In genomic region chr16:21514474-21514840, GRCh38 we compare ENCODE assay signal across 8 cellular contexts.
A peak's percentile ranks its signal among the peaks of the same experiment; 100 is the strongest.
DNase-seq lines count a peak whose midpoint lies in the region; ATAC-seq and TF ChIP-seq lines count a peak whose summit lies in the region.
"Not testable (repeated sequence)": the region's sequence is repeated elsewhere in the genome, so short reads cannot be mapped to it uniquely, and the experiment has no call there.

No MANE protein-coding gene starts in this region.

- H3K9me2 ChIP-seq in GM23338 (ENCODE audit: insufficient read depth), result not testable (repeated sequence)

- not testable (repeated sequence) for TF ChIP-seq CTCF in AG10803 (conservative IDR thresholded peaks at IDR 0.05; ENCODE audit: low read length); GM23338 (conservative IDR thresholded peaks at IDR 0.05; ENCODE audit: low read depth in 2 of 2); osteocyte (IDR thresholded peaks at IDR 0.05)

- CTCF ChIA-PET in activated naive CD4-positive, alpha-beta T cell treated with anti-CD3 and anti-CD28 coated beads for 36 hours (lab: Charles Lee), result not testable (repeated sequence)

- H2AFZ ChIP-seq in GM23338, result not testable (repeated sequence)

- H3K4me1 Mint-ChIP-seq in GM23338 (peaks cover 61% of the 10 kb centered on the region), osteocyte (ENCODE audit: unreplicated experiment) (peaks cover 82% of the 10 kb centered on the region)
- peaks cover 49% of the 10 kb centered on the region for H3K4me1 Mint-ChIP-seq in T-helper 1 cell treated with Interleukin-12 subunit alpha and Interleukin-12 subunit beta and Interleukin-4 antibody, amounts not matched to agents 30 μg/mL and 1 μg/mL, for 36 hours (ENCODE audit: low read depth)
- H3K4me1 Mint-ChIP-seq in activated naive CD4-positive, alpha-beta T cell treated with anti-CD3 and anti-CD28 coated beads for 36 hours (ENCODE audit: low read depth), result peaks cover 63% of the 10 kb centered on the region
- H3K4me1 Mint-ChIP-seq in effector memory CD8-positive, alpha-beta T cell (ENCODE audit: low read depth in 2 of 2), result peaks cover 62 to 66% of the 10 kb centered on the region in 2 donors
- H3K4me1 Mint-ChIP-seq in stimulated activated naive CD8-positive, alpha-beta T cell treated with anti-CD3 and anti-CD28 coated beads, Interleukin-15, amount 100 ng/mL, for 72 hours, result peaks cover 82% of the 10 kb centered on the region

- not testable (repeated sequence) for H3K27ac Mint-ChIP-seq in GM23338
- peak overlapping the region; percentile 42 for H3K27ac Mint-ChIP-seq in T-helper 1 cell treated with Interleukin-12 subunit alpha and Interleukin-12 subunit beta and Interleukin-4 antibody, amounts not matched to agents 30 μg/mL and 1 μg/mL, for 36 hours
- peak overlapping the region; percentile 82 for H3K27ac Mint-ChIP-seq in activated naive CD4-positive, alpha-beta T cell treated with anti-CD3 and anti-CD28 coated beads for 36 hours
- peak overlapping the region; percentile 67 to 73 for H3K27ac Mint-ChIP-seq in effector memory CD8-positive, alpha-beta T cell
- peak overlapping the region; percentile 63 for H3K27ac Mint-ChIP-seq in osteocyte (ENCODE audit: unreplicated experiment)
- peak overlapping the region; percentile 54 to 69 for H3K27ac Mint-ChIP-seq in stimulated activated naive CD8-positive, alpha-beta T cell treated with anti-CD3 and anti-CD28 coated beads, Interleukin-15, amount 100 ng/mL, for 72 hours

- not testable (repeated sequence) for ATAC-seq in GM23338; effector memory CD8-positive, alpha-beta T cell (replicated peaks); right cardiac atrium; stimulated activated naive CD8-positive, alpha-beta T cell treated with anti-CD3 and anti-CD28 coated beads, Interleukin-15, amount 100 ng/mL, for 72 hours

- H3K4me2 ChIP-seq in GM23338, result peak overlapping the region; percentile 58

- peaks cover 77% of the 10 kb centered on the region for H3K36me3 Mint-ChIP-seq in GM23338 (ENCODE audit: low read depth)
- H3K36me3 Mint-ChIP-seq in T-helper 1 cell treated with Interleukin-12 subunit alpha and Interleukin-12 subunit beta and Interleukin-4 antibody, amounts not matched to agents 30 μg/mL and 1 μg/mL, for 36 hours (ENCODE audit: low read depth), result peaks cover 27% of the 10 kb centered on the region
- H3K36me3 Mint-ChIP-seq in activated naive CD4-positive, alpha-beta T cell treated with anti-CD3 and anti-CD28 coated beads for 36 hours (ENCODE audit: low read depth), result peaks cover 44% of the 10 kb centered on the region
- H3K36me3 Mint-ChIP-seq in effector memory CD8-positive, alpha-beta T cell (ENCODE audit: insufficient read depth), result peaks cover 66% of the 10 kb centered on the region
- not testable (repeated sequence) for H3K36me3 Mint-ChIP-seq in osteocyte (ENCODE audit: unreplicated experiment)

- H3K79me2 ChIP-seq in GM23338 (replicated peaks; ENCODE audit: insufficient read depth), result peaks cover 100% of the 10 kb centered on the region

- intact Hi-C loops in activated naive CD4-positive, alpha-beta T cell treated with anti-CD3 and anti-CD28 coated beads for 36 hours (cut with micrococcal nuclease); right cardiac atrium (cut with DNase I): not testable (repeated sequence)

- peak overlapping the region; percentile 1; the same call in 1 of the 3 replicates for H3K4me3 Mint-ChIP-seq in GM23338
- not testable (repeated sequence) for H3K4me3 Mint-ChIP-seq in T-helper 1 cell treated with Interleukin-12 subunit alpha and Interleukin-12 subunit beta and Interleukin-4 antibody, amounts not matched to agents 30 μg/mL and 1 μg/mL, for 36 hours; activated naive CD4-positive, alpha-beta T cell treated with anti-CD3 and anti-CD28 coated beads for 36 hours; osteocyte (ENCODE audit: unreplicated experiment)
- H3K4me3 Mint-ChIP-seq in effector memory CD8-positive, alpha-beta T cell, result peak overlapping the region; percentile 37 to 48
- H3K4me3 Mint-ChIP-seq in stimulated activated naive CD8-positive, alpha-beta T cell treated with anti-CD3 and anti-CD28 coated beads, Interleukin-15, amount 100 ng/mL, for 72 hours, result peak overlapping the region in 1 of 2 donors; percentile 24

- not testable (repeated sequence) for H3K9me3 ChIP-seq in right cardiac atrium (ENCODE audit: control insufficient read depth, low read length)

- DNase-seq in AG10803 (ENCODE audit: low read depth); activated naive CD4-positive, alpha-beta T cell treated with anti-CD3 and anti-CD28 coated beads for 36 hours; effector memory CD8-positive, alpha-beta T cell; osteocyte (ENCODE audit: extremely low spot score, unreplicated experiment); stimulated activated naive CD8-positive, alpha-beta T cell treated with anti-CD3 and anti-CD28 coated beads, Interleukin-15, amount 100 ng/mL, for 72 hours: not testable (repeated sequence)
- peak; percentile 0 for DNase-seq in GM23338 (ENCODE audit: low spot score)
- DNase-seq in right cardiac atrium, result peak in 1 of 3 donors; percentile 54

- H3K9me3 Mint-ChIP-seq in GM23338; T-helper 1 cell treated with Interleukin-12 subunit alpha and Interleukin-12 subunit beta and Interleukin-4 antibody, amounts not matched to agents 30 μg/mL and 1 μg/mL, for 36 hours; activated naive CD4-positive, alpha-beta T cell treated with anti-CD3 and anti-CD28 coated beads for 36 hours; effector memory CD8-positive, alpha-beta T cell; osteocyte (ENCODE audit: unreplicated experiment); stimulated activated naive CD8-positive, alpha-beta T cell treated with anti-CD3 and anti-CD28 coated beads, Interleukin-15, amount 100 ng/mL, for 72 hours: not testable (repeated sequence)

- H3K27ac ChIP-seq in GM23338 (ENCODE audit: low read depth), result not testable (repeated sequence)
- peak overlapping the region; percentile 9 for H3K27ac ChIP-seq in right cardiac atrium (ENCODE audit: low read length)

- H3K4me3 ChIP-seq in AG10803 (ENCODE audit: low read length), result peak overlapping the region; percentile 13; the same call in 1 of the 2 replicates
- peak overlapping the region; percentile 20; the same call in 1 of the 2 replicates for H3K4me3 ChIP-seq in GM23338
- H3K4me3 ChIP-seq in right cardiac atrium (ENCODE audit: low read length), result not testable (repeated sequence)

- H3F3A ChIP-seq in GM23338 (replicated peaks; ENCODE audit: low read depth), result peaks cover 35% of the 10 kb centered on the region

- peaks cover 67% of the 10 kb centered on the region for H3K4me1 ChIP-seq in GM23338 (ENCODE audit: insufficient read depth)
- H3K4me1 ChIP-seq in right cardiac atrium (ENCODE audit: control insufficient read depth, insufficient read depth, low read length), result peaks cover 25% of the 10 kb centered on the region

- H4K20me1 ChIP-seq in GM23338 (replicated peaks; ENCODE audit: insufficient read depth), result peaks cover 82% of the 10 kb centered on the region

- 63% methylated on average over 14 of the region's 14 CpGs for WGBS in right cardiac atrium

- H3K27me3 Mint-ChIP-seq in GM23338 (ENCODE audit: insufficient read depth, low read depth, poor library complexity), result peaks cover 34% of the 10 kb centered on the region
- H3K27me3 Mint-ChIP-seq in T-helper 1 cell treated with Interleukin-12 subunit alpha and Interleukin-12 subunit beta and Interleukin-4 antibody, amounts not matched to agents 30 μg/mL and 1 μg/mL, for 36 hours (ENCODE audit: low read depth); activated naive CD4-positive, alpha-beta T cell treated with anti-CD3 and anti-CD28 coated beads for 36 hours (ENCODE audit: low read depth); effector memory CD8-positive, alpha-beta T cell; osteocyte (ENCODE audit: unreplicated experiment); stimulated activated naive CD8-positive, alpha-beta T cell treated with anti-CD3 and anti-CD28 coated beads, Interleukin-15, amount 100 ng/mL, for 72 hours: not testable (repeated sequence)

- H3K27me3 ChIP-seq in GM23338 (ENCODE audit: insufficient read depth); right cardiac atrium (ENCODE audit: control insufficient read depth, insufficient read depth): not testable (repeated sequence)

- peaks cover 14% of the 10 kb centered on the region for H3K36me3 ChIP-seq in GM23338 (ENCODE audit: insufficient read depth)
